1 cellular context compared by ENCODE assay signal in the genomic region with DNA sequence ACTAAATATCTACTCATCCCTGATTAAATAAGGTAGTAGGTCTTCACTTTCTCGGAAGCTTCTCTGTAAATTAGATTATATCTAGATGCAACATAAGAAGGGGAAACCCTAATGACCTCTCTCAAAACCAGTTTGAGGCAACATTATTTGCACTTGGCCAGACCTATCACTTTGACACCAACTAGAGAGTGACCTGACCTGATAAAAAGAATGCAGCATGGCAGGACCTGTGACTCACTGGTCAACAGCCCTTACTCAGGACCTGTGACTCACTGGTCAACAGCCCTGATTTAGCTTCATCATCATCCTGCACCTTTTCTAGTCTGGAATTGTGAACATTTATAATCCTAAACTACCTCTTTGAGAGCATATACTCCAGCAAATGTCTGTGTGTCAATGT.
TF ChIP-seq lines count a peak whose summit lies in the region.

No MANE protein-coding gene starts in this region.

TF ChIP-seq in HCT116, 20 proteins besides CTCF, POLR2A, EP300 and RAD21 (continued from another document):
- TF ChIP-seq, protein P1, sequence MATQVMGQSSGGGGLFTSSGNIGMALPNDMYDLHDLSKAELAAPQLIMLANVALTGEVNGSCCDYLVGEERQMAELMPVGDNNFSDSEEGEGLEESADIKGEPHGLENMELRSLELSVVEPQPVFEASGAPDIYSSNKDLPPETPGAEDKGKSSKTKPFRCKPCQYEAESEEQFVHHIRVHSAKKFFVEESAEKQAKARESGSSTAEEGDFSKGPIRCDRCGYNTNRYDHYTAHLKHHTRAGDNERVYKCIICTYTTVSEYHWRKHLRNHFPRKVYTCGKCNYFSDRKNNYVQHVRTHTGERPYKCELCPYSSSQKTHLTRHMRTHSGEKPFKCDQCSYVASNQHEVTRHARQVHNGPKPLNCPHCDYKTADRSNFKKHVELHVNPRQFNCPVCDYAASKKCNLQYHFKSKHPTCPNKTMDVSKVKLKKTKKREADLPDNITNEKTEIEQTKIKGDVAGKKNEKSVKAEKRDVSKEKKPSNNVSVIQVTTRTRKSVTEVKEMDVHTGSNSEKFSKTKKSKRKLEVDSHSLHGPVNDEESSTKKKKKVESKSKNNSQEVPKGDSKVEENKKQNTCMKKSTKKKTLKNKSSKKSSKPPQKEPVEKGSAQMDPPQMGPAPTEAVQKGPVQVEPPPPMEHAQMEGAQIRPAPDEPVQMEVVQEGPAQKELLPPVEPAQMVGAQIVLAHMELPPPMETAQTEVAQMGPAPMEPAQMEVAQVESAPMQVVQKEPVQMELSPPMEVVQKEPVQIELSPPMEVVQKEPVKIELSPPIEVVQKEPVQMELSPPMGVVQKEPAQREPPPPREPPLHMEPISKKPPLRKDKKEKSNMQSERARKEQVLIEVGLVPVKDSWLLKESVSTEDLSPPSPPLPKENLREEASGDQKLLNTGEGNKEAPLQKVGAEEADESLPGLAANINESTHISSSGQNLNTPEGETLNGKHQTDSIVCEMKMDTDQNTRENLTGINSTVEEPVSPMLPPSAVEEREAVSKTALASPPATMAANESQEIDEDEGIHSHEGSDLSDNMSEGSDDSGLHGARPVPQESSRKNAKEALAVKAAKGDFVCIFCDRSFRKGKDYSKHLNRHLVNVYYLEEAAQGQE (IDR thresholded peaks at IDR 0.05; ENCODE audit: low read depth): no peak
- no peak for TF ChIP-seq YY1 (IDR thresholded peaks at IDR 0.05; ENCODE audit: extremely low read depth, insufficient replicate concordance, low read depth, low read length)
- peak; percentile 45; the same call in 1 of the 2 replicates for TF ChIP-seq CBX3 (IDR thresholded peaks at IDR 0.05; ENCODE audit: low read depth)
- no peak for TF ChIP-seq ELF1 (IDR thresholded peaks at IDR 0.05; ENCODE audit: borderline replicate concordance, low read depth)
- no peak for TF ChIP-seq EGR1 (IDR thresholded peaks at IDR 0.05; ENCODE audit: low read depth)
- TF ChIP-seq, protein P2, sequence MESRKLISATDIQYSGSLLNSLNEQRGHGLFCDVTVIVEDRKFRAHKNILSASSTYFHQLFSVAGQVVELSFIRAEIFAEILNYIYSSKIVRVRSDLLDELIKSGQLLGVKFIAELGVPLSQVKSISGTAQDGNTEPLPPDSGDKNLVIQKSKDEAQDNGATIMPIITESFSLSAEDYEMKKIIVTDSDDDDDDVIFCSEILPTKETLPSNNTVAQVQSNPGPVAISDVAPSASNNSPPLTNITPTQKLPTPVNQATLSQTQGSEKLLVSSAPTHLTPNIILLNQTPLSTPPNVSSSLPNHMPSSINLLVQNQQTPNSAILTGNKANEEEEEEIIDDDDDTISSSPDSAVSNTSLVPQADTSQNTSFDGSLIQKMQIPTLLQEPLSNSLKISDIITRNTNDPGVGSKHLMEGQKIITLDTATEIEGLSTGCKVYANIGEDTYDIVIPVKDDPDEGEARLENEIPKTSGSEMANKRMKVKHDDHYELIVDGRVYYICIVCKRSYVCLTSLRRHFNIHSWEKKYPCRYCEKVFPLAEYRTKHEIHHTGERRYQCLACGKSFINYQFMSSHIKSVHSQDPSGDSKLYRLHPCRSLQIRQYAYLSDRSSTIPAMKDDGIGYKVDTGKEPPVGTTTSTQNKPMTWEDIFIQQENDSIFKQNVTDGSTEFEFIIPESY (IDR thresholded peaks at IDR 0.05; ENCODE audit: extremely low read depth, insufficient replicate concordance, low read length): no peak
- TF ChIP-seq ZNF274 (IDR thresholded peaks at IDR 0.05; ENCODE audit: low read depth, low read length): no peak
- TF ChIP-seq, protein P3, sequence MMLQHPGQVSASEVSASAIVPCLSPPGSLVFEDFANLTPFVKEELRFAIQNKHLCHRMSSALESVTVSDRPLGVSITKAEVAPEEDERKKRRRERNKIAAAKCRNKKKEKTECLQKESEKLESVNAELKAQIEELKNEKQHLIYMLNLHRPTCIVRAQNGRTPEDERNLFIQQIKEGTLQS (IDR thresholded peaks at IDR 0.05): no peak
- TF ChIP-seq, protein P4, sequence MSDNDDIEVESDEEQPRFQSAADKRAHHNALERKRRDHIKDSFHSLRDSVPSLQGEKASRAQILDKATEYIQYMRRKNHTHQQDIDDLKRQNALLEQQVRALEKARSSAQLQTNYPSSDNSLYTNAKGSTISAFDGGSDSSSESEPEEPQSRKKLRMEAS (IDR thresholded peaks at IDR 0.05): no peak
- no peak for TF ChIP-seq SIN3A (IDR thresholded peaks at IDR 0.05; ENCODE audit: low read depth)
